ENCODE assay signal across 11 cellular contexts in genomic region chr5:126369995-126370731, GRCh38. TPM values are rescaled to one million over a fixed set of nuclear protein-coding genes. Genes with fewer than 3 reads are reported as not detected.
DNase-seq lines count a peak whose midpoint lies in the region; ATAC-seq and TF ChIP-seq lines count a peak whose summit lies in the region.
"Had no signal": no experiment of that assay in that cellular context is flagged by ENCODE, and none has a peak within 500 bp of the region (broad histone marks: within the 10 kb centered on the region; RNA-seq: fewer than 3 reads in every experiment).

No MANE protein-coding gene starts in this region.

- TF ChIP-seq EP300 in ovary (IDR thresholded peaks at IDR 0.05) = no peak

- H3K4me1 ChIP-seq in colonic mucosa (no peaks in the 10 kb centered on the region), mucosa of descending colon (ENCODE audit: low read depth) (peaks cover 15% of the 10 kb centered on the region), ovary (ENCODE audit: insufficient read depth) (peaks cover 5% of the 10 kb centered on the region)
- H3K4me1 ChIP-seq: BE2C had no signal

- POLR2A ChIA-PET in AG04450 (lab: Yijun Ruan, JAX) = no interaction called here

- peak overlapping the region in 1 of 2 donors; percentile 94 for H3K9ac ChIP-seq in colonic mucosa (ENCODE audit: low read depth in 2 of 2, low read length in 2 of 2)

- no peak overlapping the region for H3K4me3 ChIP-seq in AG04450 (ENCODE audit: low read depth, low read length)
- no peak overlapping the region for H3K4me3 ChIP-seq in colonic mucosa
- H3K4me3 ChIP-seq in mucosa of descending colon = no peak overlapping the region
- H3K4me3 ChIP-seq in ovary = no peak overlapping the region

- H3K27ac ChIP-seq in AG04450 (ENCODE audit: low read depth, low read length) (no peak overlapping the region), colonic mucosa (peak overlapping the region; percentile 94), ovary (no peak overlapping the region)

- CTCF ChIA-PET in AG04450 (lab: Charles Lee) = interaction anchor here (0.7 to 1.3 kb wide), 2 partner anchors 16 to 169 kb away, joined by 3 to 4 read pairs; no protein-coding TSS in a partner anchor

- no peaks in the 10 kb centered on the region; the same call in 1 of the 2 replicates for H3K9me3 ChIP-seq in AG04450 (ENCODE audit: control insufficient read depth, insufficient read depth, low read length)
- H3K9me3 ChIP-seq in colonic mucosa = no peaks in the 10 kb centered on the region
- H3K9me3 ChIP-seq in mucosa of descending colon = no peaks in the 10 kb centered on the region
- no peaks in the 10 kb centered on the region for H3K9me3 ChIP-seq in ovary
- H3K9me3 ChIP-seq: BE2C had no signal

- intact Hi-C loops in colonic mucosa (cut with DNase I) (no loop called here), mucosa of descending colon (cut with DNase I, micrococcal nuclease) (no loop called here), ovary (cut with DNase I) (no loop called here)

- DNase-seq in AG04450 (ENCODE audit: low read depth, low spot score) = no peak
- DNase-seq in LoVo (ENCODE audit: low spot score) = peak; percentile 31
- DNase-seq in colonic mucosa = no peak
- peak; percentile 38 to 46 (median 46) for DNase-seq in mucosa of descending colon
- no peak for DNase-seq in C1 segment of cervical spinal cord (lab: John Stamatoyannopoulos, UW)
- no peak for DNase-seq in ovary
- DNase-seq: BE2C, Karpas-422, substantia nigra had no signal

- no peaks in the 10 kb centered on the region for H3K27me3 ChIP-seq in AG04450 (ENCODE audit: control insufficient read depth, insufficient read depth, low read length)
- no peaks in the 10 kb centered on the region for H3K27me3 ChIP-seq in colonic mucosa
- no peaks in the 10 kb centered on the region for H3K27me3 ChIP-seq in ovary
- H3K27me3 ChIP-seq: BE2C had no signal

- 60 to 64% (median 62%) methylated on average over 6 of the region's 6 CpGs for WGBS in ovary, 3 donors

- peak; percentile 27 for TF ChIP-seq CTCF in AG04450 (IDR thresholded peaks at IDR 0.05; ENCODE audit: low read depth, low read length)
- TF ChIP-seq CTCF in colonic mucosa (IDR thresholded peaks at IDR 0.05) = no peak
- TF ChIP-seq CTCF in mucosa of descending colon (IDR thresholded peaks at IDR 0.05) = no peak
- TF ChIP-seq CTCF in ovary (IDR thresholded peaks at IDR 0.05) = no peak

- peak; percentile 62 for ATAC-seq in mucosa of descending colon
- no peak for ATAC-seq in GM18498 (IDR thresholded peaks at IDR 0.05; ENCODE audit: unreplicated experiment)
- no peak for ATAC-seq in HG03039 (IDR thresholded peaks at IDR 0.05; ENCODE audit: unreplicated experiment)

- no peak for TF ChIP-seq POLR2A in ovary (IDR thresholded peaks at IDR 0.05)

- H3K36me3 ChIP-seq in colonic mucosa (no peaks in the 10 kb centered on the region), mucosa of descending colon (ENCODE audit: low read depth) (no peaks in the 10 kb centered on the region), ovary (no peaks in the 10 kb centered on the region)
- H3K36me3 ChIP-seq: BE2C had no signal

RNA-seq across cellular contexts. Expression of gene GRAMD2B, which starts 53.0 kb away (rescaled TPM):
- 9.4 and 11.9 TPM in 2 replicates for polyA plus RNA-seq in AG04450 (2011; rRNA removed)
- polyA minus RNA-seq in AG04450 (2011; rRNA and poly(A)+ RNA removed) = 3.9 and 4.7 TPM in 2 replicates
- total RNA-seq in colonic mucosa = 10 to 100 TPM; 30.9 to 60.4 TPM
- 10 to 100 TPM; 44.8 to 83.3 (median 55.6) TPM for total RNA-seq in mucosa of descending colon
- 10 to 100 TPM; 19.2 to 99.0 (median 32.2) TPM for total RNA-seq in ovary
- 10 to 100 TPM; 28.4 to 42.5 TPM for polyA plus RNA-seq in ovary

Comparison
In these comparisons a context has a peak if more than half of its experiments do, and no peak if none do; other contexts are left out.
1. DNase-seq: peak in LoVo (single experiment) and mucosa of descending colon (3 of 3); none in AG04450 (single experiment), colonic mucosa (single experiment), C1 segment of cervical spinal cord (0 of 14) and ovary (0 of 5).